In the genomic region with DNA sequence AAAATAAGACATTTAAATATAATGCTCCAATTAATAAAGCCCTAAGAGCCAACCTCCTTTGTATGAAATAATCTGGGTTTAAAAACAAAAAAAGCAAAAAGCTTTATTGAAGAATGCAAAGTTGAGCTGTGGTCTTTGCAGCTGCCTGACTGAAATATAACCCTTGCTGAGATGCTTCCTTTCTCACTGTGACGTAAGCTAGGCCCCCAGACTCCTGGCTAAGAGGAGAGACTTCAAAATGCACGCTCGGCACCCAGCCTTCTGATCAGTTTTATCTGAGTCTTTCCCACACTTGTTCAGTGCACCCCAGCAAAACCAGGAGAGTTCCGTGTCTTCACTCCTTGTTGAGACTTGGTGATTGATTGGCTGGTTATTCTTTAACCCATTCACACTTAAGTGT, we compare ENCODE assay signal across 16 cellular contexts.
DNase-seq lines count a peak whose midpoint lies in the region; ATAC-seq, FAIRE-seq and TF ChIP-seq lines count a peak whose summit lies in the region.
"Had no signal": no experiment of that assay in that cellular context is flagged by ENCODE, and none has a peak within 500 bp of the region (broad histone marks: within the 10 kb centered on the region; RNA-seq: fewer than 3 reads in every experiment).

No MANE protein-coding gene starts in this region.

- H3K9me3 ChIP-seq in heart left ventricle (no peaks in the 10 kb centered on the region), GM12878 (replicated peaks; ENCODE audit: control insufficient read depth, insufficient read depth, low read length) (no peaks in the 10 kb centered on the region)

- H3K27ac ChIP-seq in heart left ventricle (peak overlapping the region in 6 of 12 donors; percentile 72 to 79 (median 76)), GM12878 (ENCODE audit: control insufficient read depth, insufficient read depth) (no peak overlapping the region)
- H3K27ac ChIP-seq: 22Rv1 had no signal

- peak overlapping the region in 7 of 12 donors; percentile 37 to 46 (median 44) for H3K4me3 ChIP-seq in heart left ventricle
- H3K4me3 ChIP-seq in NB4 (ENCODE audit: low read depth, low read length) = no peak overlapping the region
- H3K4me3 ChIP-seq in GM12878 = no peak overlapping the region

- intact Hi-C loops in heart left ventricle (cut with DNase I) (loop anchor here in 3 of 10 donors (5.0 to 10.0 kb wide), 3 partner anchors 99 to 109 kb away; no protein-coding TSS in a partner anchor), Right ventricle myocardium superior (cut with DNase I) (loop anchor here (10.0 kb wide), 1 partner anchor 97 kb away; no protein-coding TSS in a partner anchor), GM12878 (cut with micrococcal nuclease; ENCODE audit: unreplicated experiment) (loop anchor here (2.0 to 5.0 kb wide), 3 partner anchors 81 to 126 kb away; no protein-coding TSS in a partner anchor)

- ATAC-seq in heart left ventricle (no peak), Right ventricle myocardium superior (ENCODE audit: poor library complexity) (no peak), GM12878 (no peak)
- no peak for ATAC-seq in stimulated activated memory B cell treated with anti-CD40 and anti-IgM and Interleukin-4, amounts not matched to agents 10 μg/mL and 1 μg/mL and 100 μg/mL, for 72 hours

- no peak for TF ChIP-seq EP300 in GM12878 (IDR thresholded peaks at IDR 0.05; ENCODE audit: borderline replicate concordance in 1 of 2, control insufficient read depth in 1 of 2, low read depth in 2 of 2, low read length in 2 of 2)

- no peak overlapping the region for H3K9ac ChIP-seq in GM12878 (ENCODE audit: control insufficient read depth, insufficient read depth, low read length)

- no peak for TF ChIP-seq POLR2A in heart left ventricle (IDR thresholded peaks at IDR 0.05)
- TF ChIP-seq POLR2A in NB4 (IDR thresholded peaks at IDR 0.05; ENCODE audit: extremely low read depth, insufficient read length) = no peak
- no peak for TF ChIP-seq POLR2A in GM12878 (IDR thresholded peaks at IDR 0.05; ENCODE audit: low read depth, low read length)

- peaks cover 81% of the 10 kb centered on the region for H3K4me1 Mint-ChIP-seq in stimulated activated memory B cell treated with anti-CD40 and anti-IgM and Interleukin-4, amounts not matched to agents 10 μg/mL and 1 μg/mL and 100 μg/mL, for 72 hours

- CTCF ChIA-PET in GM12878 (lab: Yijun Ruan, JAX) = interaction anchor here (0.6 kb wide), 1 partner anchor 81 kb away, joined by 3 read pairs; no protein-coding TSS in a partner anchor

- BruUV-seq in GM12878 (replicated peaks; lab: Mats Ljungman, UMichigan) = no TSS peak

- WGBS in heart left ventricle, 4 donors = 36 to 53% (median 48%) methylated on average over 4 of the region's 4 CpGs
- WGBS in GM12878 (ENCODE audit: insufficient coverage, insufficient replicate concordance, low lambda C conversion rate, missing lambda C conversion rate) = 98% methylated on average over 4 of the region's 4 CpGs

- no peaks in the 10 kb centered on the region for H4K20me1 ChIP-seq in GM12878 (ENCODE audit: control insufficient read depth, insufficient read depth)

- H2AFZ ChIP-seq in GM12878 (ENCODE audit: control insufficient read depth, low read depth, low read length) = no peak overlapping the region

- TF ChIP-seq CTCF in heart left ventricle (IDR thresholded peaks at IDR 0.05) (no peak), NB4 (IDR thresholded peaks at IDR 0.05; ENCODE audit: low read depth, low read length) (no peak), GM12878 (IDR thresholded peaks at IDR 0.05 in 2 of 3, conservative IDR thresholded peaks at IDR 0.05 in 1 of 3; ENCODE audit: control insufficient read depth in 2 of 3, extremely low read depth in 1 of 3, insufficient read depth in 1 of 3, low read depth in 3 of 3, low read length in 3 of 3) (no peak)

- H3K4me1 ChIP-seq in heart left ventricle = peaks cover 0 to 36% (median 9%) of the 10 kb centered on the region in 12 donors
- H3K4me1 ChIP-seq in GM12878 (ENCODE audit: control insufficient read depth, insufficient read depth, low read length) = peaks cover 27% of the 10 kb centered on the region

- H3K4me2 ChIP-seq in GM12878 (ENCODE audit: control insufficient read depth, insufficient read depth) = no peak overlapping the region

- no peak for FAIRE-seq in GM12878 (lab: Jason Lieb, UNC)
- FAIRE-seq: H54 had no signal

- no peaks in the 10 kb centered on the region for H3K36me3 Mint-ChIP-seq in stimulated activated memory B cell treated with anti-CD40 and anti-IgM and Interleukin-4, amounts not matched to agents 10 μg/mL and 1 μg/mL and 100 μg/mL, for 72 hours

- POLR2A ChIA-PET in GM12878 (lab: Charles Lee) = no interaction called here

- peak overlapping the region; percentile 97 for H3K27ac Mint-ChIP-seq in stimulated activated memory B cell treated with anti-CD40 and anti-IgM and Interleukin-4, amounts not matched to agents 10 μg/mL and 1 μg/mL and 100 μg/mL, for 72 hours

- H3K4me3 Mint-ChIP-seq in stimulated activated memory B cell treated with anti-CD40 and anti-IgM and Interleukin-4, amounts not matched to agents 10 μg/mL and 1 μg/mL and 100 μg/mL, for 72 hours = no peak overlapping the region

- no peak for TF ChIP-seq RAD21 in GM12878 (IDR thresholded peaks at IDR 0.05; ENCODE audit: insufficient read depth, low read depth, low read length)

- peaks cover 0 to 4% (median 0%) of the 10 kb centered on the region in 9 donors for H3K27me3 ChIP-seq in heart left ventricle
- H3K27me3 ChIP-seq in GM12878 (replicated peaks in 1 of 2; ENCODE audit: control insufficient read depth in 2 of 2, insufficient read depth in 2 of 2, low read length in 1 of 2) = no peaks in the 10 kb centered on the region

- H3K9me3 Mint-ChIP-seq in stimulated activated memory B cell treated with anti-CD40 and anti-IgM and Interleukin-4, amounts not matched to agents 10 μg/mL and 1 μg/mL and 100 μg/mL, for 72 hours = no peaks in the 10 kb centered on the region

- SMC1A ChIA-PET in GM12878 (lab: Charles Lee; ENCODE audit: uncharacterized antibody, unreplicated experiment) = interaction anchor here (0.6 to 0.8 kb wide), 3 partner anchors 9 to 84 kb away, joined by 3 to 4 read pairs (median 3); no protein-coding TSS in a partner anchor

- no peaks in the 10 kb centered on the region for H3K27me3 Mint-ChIP-seq in stimulated activated memory B cell treated with anti-CD40 and anti-IgM and Interleukin-4, amounts not matched to agents 10 μg/mL and 1 μg/mL and 100 μg/mL, for 72 hours

- no peak for DNase-seq in heart left ventricle
- no peak for DNase-seq in Right ventricle myocardium superior
- peak; percentile 36 for DNase-seq in NB4 (ENCODE audit: low read depth)
- no peak for DNase-seq in GM12878 (ENCODE audit: low read depth, low spot score)
- no peak for DNase-seq in HPDE6-E6E7 (ENCODE audit: extremely low spot score)
- DNase-seq in activated CD4-positive, alpha-beta T cell treated with anti-CD3 and anti-CD28 coated beads, Interleukin-2, amount 50 U/mL, for 48 hours = no peak
- DNase-seq in DMS53 (lab: John Stamatoyannopoulos, UW) = no peak
- DNase-seq: C1 segment of cervical spinal cord, Kasumi-1, MM.1S, NCI-H1105, NCI-H1694, NCI-H524 treated with DMSO at 0.1 percent for 48 hours had no signal

- H3K36me3 ChIP-seq in heart left ventricle (no peaks in the 10 kb centered on the region), GM12878 (ENCODE audit: control insufficient read depth in 2 of 2, insufficient read depth in 2 of 2, low read length in 1 of 2) (no peaks in the 10 kb centered on the region)

- RAD21 ChIA-PET in GM12878 (lab: Charles Lee; ENCODE audit: unreplicated experiment) = interaction anchor here (1.1 kb wide), 1 partner anchor 8 kb away, joined by 4 read pairs; no protein-coding TSS in a partner anchor

- in situ Hi-C loops in GM12878 (cut with MboI) = no loop called here

- no peaks in the 10 kb centered on the region for H3K79me2 ChIP-seq in GM12878 (ENCODE audit: control insufficient read depth, insufficient read depth, low read length)

TF ChIP-seq in GM12878, 131 proteins besides CTCF, POLR2A, EP300 and RAD21 (continues in another document):
- TF ChIP-seq, protein P1, sequence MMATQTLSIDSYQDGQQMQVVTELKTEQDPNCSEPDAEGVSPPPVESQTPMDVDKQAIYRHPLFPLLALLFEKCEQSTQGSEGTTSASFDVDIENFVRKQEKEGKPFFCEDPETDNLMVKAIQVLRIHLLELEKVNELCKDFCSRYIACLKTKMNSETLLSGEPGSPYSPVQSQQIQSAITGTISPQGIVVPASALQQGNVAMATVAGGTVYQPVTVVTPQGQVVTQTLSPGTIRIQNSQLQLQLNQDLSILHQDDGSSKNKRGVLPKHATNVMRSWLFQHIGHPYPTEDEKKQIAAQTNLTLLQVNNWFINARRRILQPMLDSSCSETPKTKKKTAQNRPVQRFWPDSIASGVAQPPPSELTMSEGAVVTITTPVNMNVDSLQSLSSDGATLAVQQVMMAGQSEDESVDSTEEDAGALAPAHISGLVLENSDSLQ (IDR thresholded peaks at IDR 0.05) = 0 out of 2 replicates have a peak, but pooled peaks have one; percentile 35
- TF ChIP-seq SIN3A (IDR thresholded peaks at IDR 0.05; ENCODE audit: low read depth, low read length) (no peak), ATF7 (IDR thresholded peaks at IDR 0.05; ENCODE audit: low read depth) (no peak)
- TF ChIP-seq, protein P2, sequence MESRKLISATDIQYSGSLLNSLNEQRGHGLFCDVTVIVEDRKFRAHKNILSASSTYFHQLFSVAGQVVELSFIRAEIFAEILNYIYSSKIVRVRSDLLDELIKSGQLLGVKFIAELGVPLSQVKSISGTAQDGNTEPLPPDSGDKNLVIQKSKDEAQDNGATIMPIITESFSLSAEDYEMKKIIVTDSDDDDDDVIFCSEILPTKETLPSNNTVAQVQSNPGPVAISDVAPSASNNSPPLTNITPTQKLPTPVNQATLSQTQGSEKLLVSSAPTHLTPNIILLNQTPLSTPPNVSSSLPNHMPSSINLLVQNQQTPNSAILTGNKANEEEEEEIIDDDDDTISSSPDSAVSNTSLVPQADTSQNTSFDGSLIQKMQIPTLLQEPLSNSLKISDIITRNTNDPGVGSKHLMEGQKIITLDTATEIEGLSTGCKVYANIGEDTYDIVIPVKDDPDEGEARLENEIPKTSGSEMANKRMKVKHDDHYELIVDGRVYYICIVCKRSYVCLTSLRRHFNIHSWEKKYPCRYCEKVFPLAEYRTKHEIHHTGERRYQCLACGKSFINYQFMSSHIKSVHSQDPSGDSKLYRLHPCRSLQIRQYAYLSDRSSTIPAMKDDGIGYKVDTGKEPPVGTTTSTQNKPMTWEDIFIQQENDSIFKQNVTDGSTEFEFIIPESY (IDR thresholded peaks at IDR 0.05) = no peak
- TF ChIP-seq, protein P3, sequence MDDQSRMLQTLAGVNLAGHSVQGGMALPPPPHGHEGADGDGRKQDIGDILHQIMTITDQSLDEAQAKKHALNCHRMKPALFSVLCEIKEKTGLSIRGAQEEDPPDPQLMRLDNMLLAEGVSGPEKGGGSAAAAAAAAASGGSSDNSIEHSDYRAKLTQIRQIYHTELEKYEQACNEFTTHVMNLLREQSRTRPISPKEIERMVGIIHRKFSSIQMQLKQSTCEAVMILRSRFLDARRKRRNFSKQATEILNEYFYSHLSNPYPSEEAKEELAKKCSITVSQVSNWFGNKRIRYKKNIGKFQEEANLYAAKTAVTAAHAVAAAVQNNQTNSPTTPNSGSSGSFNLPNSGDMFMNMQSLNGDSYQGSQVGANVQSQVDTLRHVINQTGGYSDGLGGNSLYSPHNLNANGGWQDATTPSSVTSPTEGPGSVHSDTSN (IDR thresholded peaks at IDR 0.05; ENCODE audit: insufficient replicate concordance, low read depth, low read length) = peak; percentile 38

Comparison
In these comparisons a context has a peak if more than half of its experiments do, and no peak if none do; other contexts are left out.
1. H3K4me3 ChIP-seq: peak in heart left ventricle (7 of 12); none in NB4 (single experiment) and GM12878 (single experiment).